Comparison of ENCODE assay signal across 24 cellular contexts in the genomic region with DNA sequence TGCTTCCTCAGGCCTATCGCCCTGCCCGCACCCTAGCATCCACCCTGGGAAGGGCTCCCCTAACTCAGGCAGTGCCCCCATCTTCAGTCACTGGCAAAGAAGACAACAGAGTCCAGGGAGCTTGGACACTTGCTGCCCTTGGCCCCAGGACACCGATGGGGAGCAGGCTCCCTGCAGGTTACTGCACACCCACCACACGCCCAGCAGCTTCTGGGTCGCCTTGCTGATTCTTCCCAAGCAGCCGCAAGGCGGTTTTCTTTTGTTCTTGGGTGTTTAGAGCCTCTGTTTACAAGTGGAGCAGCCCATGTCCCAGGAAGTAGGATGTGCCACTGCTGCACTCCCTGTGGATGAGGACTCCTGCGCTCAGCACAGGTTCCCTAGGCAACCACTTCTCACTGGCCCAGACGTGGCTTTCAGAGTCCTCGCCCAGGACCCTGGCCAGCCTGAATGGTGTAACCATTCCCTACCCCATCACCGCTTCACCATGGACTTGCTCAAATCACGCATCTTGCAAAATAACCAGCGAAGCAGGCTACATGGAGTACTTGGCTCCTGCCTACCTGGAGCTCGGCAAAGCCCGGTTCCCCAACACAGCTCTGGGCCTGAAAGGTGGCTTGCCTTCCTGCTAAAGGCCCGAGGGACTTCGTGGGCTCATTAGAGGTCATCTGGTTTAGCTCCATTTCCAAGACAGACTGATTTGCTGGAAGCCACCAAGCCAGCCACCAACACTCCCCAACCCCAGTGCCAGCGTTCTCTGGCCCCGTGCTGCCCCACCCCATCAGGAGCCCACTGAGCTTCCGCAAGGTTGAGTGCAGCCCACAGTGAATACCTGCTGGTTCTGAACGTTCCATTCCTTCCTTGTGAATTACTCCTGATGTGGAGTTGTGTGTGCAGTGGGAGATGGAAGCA. TPM values are rescaled to one million over a fixed set of nuclear protein-coding genes. Genes with fewer than 3 reads are reported as not detected.
A peak's percentile ranks its signal among the peaks of the same experiment; 100 is the strongest.
DNase-seq lines count a peak whose midpoint lies in the region; ATAC-seq, FAIRE-seq and TF ChIP-seq lines count a peak whose summit lies in the region.
"Had no signal": no experiment of that assay in that cellular context is flagged by ENCODE, and none has a peak within 500 bp of the region (broad histone marks: within the 10 kb centered on the region; RNA-seq: fewer than 3 reads in every experiment).

No MANE protein-coding gene starts in this region.

- H2AFZ ChIP-seq in GM12878 (ENCODE audit: control insufficient read depth, low read depth, low read length), result no peak overlapping the region
- no peak overlapping the region for H2AFZ ChIP-seq in neural progenitor cell (replicated peaks)

- WGBS in GM12878 (ENCODE audit: insufficient coverage, insufficient replicate concordance, low lambda C conversion rate, missing lambda C conversion rate), result 86% methylated on average over 21 of the region's 21 CpGs
- WGBS in adrenal gland, 4 donors, result 90 to 94% (median 93%) methylated on average over 14 to 21 of the region's 21 CpGs

- H3K27ac Mint-ChIP-seq in activated CD4-positive, alpha-beta memory T cell treated with anti-CD3 and anti-CD28 coated beads, Interleukin-2, amount 10 ng/mL, durations not matched to agents 7 days and 5 days, result no peak overlapping the region
- no peak overlapping the region for H3K27ac Mint-ChIP-seq in activated CD4-positive, alpha-beta memory T cell treated with anti-CD3 and anti-CD28 coated beads for 36 hours
- H3K27ac Mint-ChIP-seq in neural progenitor cell, result peak overlapping the region; percentile 63
- H3K27ac Mint-ChIP-seq: T-helper 1 cell treated with Interleukin-12 subunit alpha and Interleukin-12 subunit beta and Interleukin-4 antibody, amounts not matched to agents 30 μg/mL and 1 μg/mL, for 36 hours had no signal

- no TSS peak for BruUV-seq in GM12878 (replicated peaks; lab: Mats Ljungman, UMichigan)

- TF ChIP-seq CTCF in GM12878 (IDR thresholded peaks at IDR 0.05 in 2 of 3, conservative IDR thresholded peaks at IDR 0.05 in 1 of 3; ENCODE audit: control insufficient read depth in 2 of 3, extremely low read depth in 1 of 3, insufficient read depth in 1 of 3, low read depth in 3 of 3, low read length in 3 of 3) (no peak), neural progenitor cell (IDR thresholded peaks at IDR 0.05) (no peak), upper lobe of right lung (IDR thresholded peaks at IDR 0.05) (no peak), adrenal gland (IDR thresholded peaks at IDR 0.05) (no peak)

- TF ChIP-seq POLR2A in GM10847 (IDR thresholded peaks at IDR 0.05; ENCODE audit: extremely low read depth, insufficient read length) (peak; percentile 25), GM12878 (IDR thresholded peaks at IDR 0.05; ENCODE audit: low read depth, low read length) (peak; percentile 62), adrenal gland (IDR thresholded peaks at IDR 0.05) (no peak)

- H3K27ac ChIP-seq in GM12878 (ENCODE audit: control insufficient read depth, insufficient read depth), result no peak overlapping the region
- H3K27ac ChIP-seq in neural progenitor cell, result no peak overlapping the region
- no peak overlapping the region for H3K27ac ChIP-seq in upper lobe of right lung
- no peak overlapping the region for H3K27ac ChIP-seq in adrenal gland
- H3K27ac ChIP-seq: BLaER1 treated with 17β-estradiol and CSF1 and Interleukin-3, amounts not matched to agents 10 nM and 100 nM; SJSA1; uterus had no signal

- POLR2A ChIA-PET in activated CD4-positive, alpha-beta memory T cell treated with anti-CD3 and anti-CD28 coated beads, Interleukin-2, amount 10 ng/mL, durations not matched to agents 7 days and 5 days (lab: Charles Lee), result interaction anchor here (0.9 to 1.2 kb wide), 2 partner anchors 15 to 20 kb away, joined by 3 read pairs; no protein-coding TSS in a partner anchor
- POLR2A ChIA-PET in activated CD4-positive, alpha-beta memory T cell treated with anti-CD3 and anti-CD28 coated beads for 36 hours (lab: Charles Lee), result no interaction called here
- POLR2A ChIA-PET in GM12878 (lab: Charles Lee), result no interaction called here

- no peaks in the 10 kb centered on the region for H3K27me3 ChIP-seq in GM12878 (replicated peaks in 1 of 2; ENCODE audit: control insufficient read depth in 2 of 2, insufficient read depth in 2 of 2, low read length in 1 of 2)
- H3K27me3 ChIP-seq in neural progenitor cell, result no peaks in the 10 kb centered on the region
- no peaks in the 10 kb centered on the region for H3K27me3 ChIP-seq in upper lobe of right lung
- no peaks in the 10 kb centered on the region for H3K27me3 ChIP-seq in adrenal gland
- H3K27me3 ChIP-seq: BLaER1 treated with 17β-estradiol and CSF1 and Interleukin-3, amounts not matched to agents 10 nM and 100 nM; SJSA1; uterus had no signal

- peaks cover 33% of the 10 kb centered on the region for H3K36me3 Mint-ChIP-seq in activated CD4-positive, alpha-beta memory T cell treated with anti-CD3 and anti-CD28 coated beads, Interleukin-2, amount 10 ng/mL, durations not matched to agents 7 days and 5 days (ENCODE audit: low read depth)
- peaks cover 25% of the 10 kb centered on the region for H3K36me3 Mint-ChIP-seq in activated CD4-positive, alpha-beta memory T cell treated with anti-CD3 and anti-CD28 coated beads for 36 hours
- peaks cover 24% of the 10 kb centered on the region for H3K36me3 Mint-ChIP-seq in neural progenitor cell

- in situ Hi-C loops in GM12878 (cut with MboI), result no loop called here

- H3K4me3 ChIP-seq in GM12878, result no peak overlapping the region
- H3K4me3 ChIP-seq in neural progenitor cell, result no peak overlapping the region
- no peak overlapping the region for H3K4me3 ChIP-seq in upper lobe of right lung
- H3K4me3 ChIP-seq in adrenal gland, result no peak overlapping the region
- H3K4me3 ChIP-seq: BLaER1 treated with 17β-estradiol and CSF1 and Interleukin-3, amounts not matched to agents 10 nM and 100 nM; HAP-1; SJSA1; uterus had no signal

- TF ChIP-seq RAD21 in GM12878 (IDR thresholded peaks at IDR 0.05; ENCODE audit: insufficient read depth, low read depth, low read length), result no peak

- intact Hi-C loops in activated CD4-positive, alpha-beta memory T cell treated with anti-CD3 and anti-CD28 coated beads for 36 hours (cut with micrococcal nuclease), result no loop called here
- intact Hi-C loops in GM12878 (cut with micrococcal nuclease; ENCODE audit: unreplicated experiment), result loop anchor here (10.0 kb wide), 2 partner anchors 230 to 390 kb away; no protein-coding TSS in a partner anchor
- intact Hi-C loops in upper lobe of right lung (cut with DNase I), result no loop called here
- intact Hi-C loops in adrenal gland (cut with DNase I), result no loop called here

- H3K79me2 ChIP-seq in GM12878 (ENCODE audit: control insufficient read depth, insufficient read depth, low read length), result peaks cover 3% of the 10 kb centered on the region
- peaks cover 37% of the 10 kb centered on the region for H3K79me2 ChIP-seq in neural progenitor cell (ENCODE audit: low read depth)

- FAIRE-seq in GM12878 (lab: Jason Lieb, UNC), result no peak
- FAIRE-seq: A204.1, astrocyte, colon, keratinocyte, small intestine had no signal

- H3K9me3 ChIP-seq in GM12878 (replicated peaks; ENCODE audit: control insufficient read depth, insufficient read depth, low read length), result no peaks in the 10 kb centered on the region
- H3K9me3 ChIP-seq in neural progenitor cell (ENCODE audit: low read depth), result no peaks in the 10 kb centered on the region
- H3K9me3 ChIP-seq in upper lobe of right lung, result no peaks in the 10 kb centered on the region
- H3K9me3 ChIP-seq in adrenal gland (replicated peaks in 1 of 3), result no peaks in the 10 kb centered on the region
- H3K9me3 ChIP-seq: BLaER1 treated with 17β-estradiol and CSF1 and Interleukin-3, amounts not matched to agents 10 nM and 100 nM; HAP-1; SJSA1; uterus had no signal

- no peak for TF ChIP-seq EP300 in GM12878 (IDR thresholded peaks at IDR 0.05; ENCODE audit: borderline replicate concordance in 1 of 2, control insufficient read depth in 1 of 2, low read depth in 2 of 2, low read length in 2 of 2)

- H3K4me3 Mint-ChIP-seq in activated CD4-positive, alpha-beta memory T cell treated with anti-CD3 and anti-CD28 coated beads, Interleukin-2, amount 10 ng/mL, durations not matched to agents 7 days and 5 days, result peak overlapping the region; percentile 29
- no peak overlapping the region for H3K4me3 Mint-ChIP-seq in activated CD4-positive, alpha-beta memory T cell treated with anti-CD3 and anti-CD28 coated beads for 36 hours
- H3K4me3 Mint-ChIP-seq in neural progenitor cell, result no peak overlapping the region
- H3K4me3 Mint-ChIP-seq: T-helper 1 cell treated with Interleukin-12 subunit alpha and Interleukin-12 subunit beta and Interleukin-4 antibody, amounts not matched to agents 30 μg/mL and 1 μg/mL, for 36 hours had no signal

- H4K20me1 ChIP-seq in GM12878 (ENCODE audit: control insufficient read depth, insufficient read depth) (0 out of 2 replicates have a peak, but pooled peaks cover 22% of the 10 kb centered on the region), neural progenitor cell (ENCODE audit: low read depth) (peaks cover 61% of the 10 kb centered on the region)

- peaks cover 33 to 44% of the 10 kb centered on the region in 2 experiments for H3K36me3 ChIP-seq in GM12878 (ENCODE audit: control insufficient read depth in 2 of 2, insufficient read depth in 2 of 2, low read length in 1 of 2)
- no peaks in the 10 kb centered on the region for H3K36me3 ChIP-seq in neural progenitor cell
- peaks cover 75% of the 10 kb centered on the region for H3K36me3 ChIP-seq in upper lobe of right lung
- H3K36me3 ChIP-seq in adrenal gland (replicated peaks in 1 of 2), result peaks cover 0 to 43% of the 10 kb centered on the region in 2 donors
- H3K36me3 ChIP-seq: uterus had no signal

- H3K4me1 Mint-ChIP-seq in activated CD4-positive, alpha-beta memory T cell treated with anti-CD3 and anti-CD28 coated beads, Interleukin-2, amount 10 ng/mL, durations not matched to agents 7 days and 5 days, result peaks cover 32% of the 10 kb centered on the region
- H3K4me1 Mint-ChIP-seq in activated CD4-positive, alpha-beta memory T cell treated with anti-CD3 and anti-CD28 coated beads for 36 hours (ENCODE audit: low read depth), result peaks cover 35% of the 10 kb centered on the region
- H3K4me1 Mint-ChIP-seq in neural progenitor cell, result peaks cover 31% of the 10 kb centered on the region

- H3K27me3 Mint-ChIP-seq in activated CD4-positive, alpha-beta memory T cell treated with anti-CD3 and anti-CD28 coated beads, Interleukin-2, amount 10 ng/mL, durations not matched to agents 7 days and 5 days, result no peaks in the 10 kb centered on the region
- H3K27me3 Mint-ChIP-seq in activated CD4-positive, alpha-beta memory T cell treated with anti-CD3 and anti-CD28 coated beads for 36 hours, result no peaks in the 10 kb centered on the region
- peaks cover 2% of the 10 kb centered on the region for H3K27me3 Mint-ChIP-seq in neural progenitor cell (ENCODE audit: insufficient read depth, low read depth)

- no peak for DNase-seq in activated CD4-positive, alpha-beta memory T cell treated with anti-CD3 and anti-CD28 coated beads, Interleukin-2, amount 10 ng/mL, durations not matched to agents 7 days and 5 days
- DNase-seq in activated CD4-positive, alpha-beta memory T cell treated with anti-CD3 and anti-CD28 coated beads for 36 hours, result no peak
- DNase-seq in GM12878 (ENCODE audit: low read depth, low spot score), result no peak
- no peak for DNase-seq in neural progenitor cell (ENCODE audit: low spot score)
- no peak for DNase-seq in upper lobe of right lung
- no peak for DNase-seq in adrenal gland
- DNase-seq: activated gamma-delta T cell treated with Interleukin-2 at 50 U/mL for 16 hours; foreskin fibroblast; hippocampal formation; NCI-H1436 treated with DMSO at 0.1 percent for 48 hours; NCI-H82; small intestine; stimulated activated CD4-positive, alpha-beta T cell treated with anti-CD3 and anti-CD28 coated beads, Interleukin-4, amount 100 ng/mL, for 1 hour; uterus had no signal

- H3K4me2 ChIP-seq in GM12878 (ENCODE audit: control insufficient read depth, insufficient read depth), result no peak overlapping the region
- no peak overlapping the region for H3K4me2 ChIP-seq in neural progenitor cell
- H3K4me2 ChIP-seq: BLaER1 treated with 17β-estradiol and CSF1 and Interleukin-3, amounts not matched to agents 10 nM and 100 nM had no signal

- SMC1A ChIA-PET in GM12878 (lab: Charles Lee; ENCODE audit: uncharacterized antibody, unreplicated experiment), result no interaction called here

- H3K9me3 Mint-ChIP-seq in activated CD4-positive, alpha-beta memory T cell treated with anti-CD3 and anti-CD28 coated beads, Interleukin-2, amount 10 ng/mL, durations not matched to agents 7 days and 5 days, result no peaks in the 10 kb centered on the region
- no peaks in the 10 kb centered on the region for H3K9me3 Mint-ChIP-seq in activated CD4-positive, alpha-beta memory T cell treated with anti-CD3 and anti-CD28 coated beads for 36 hours
- no peaks in the 10 kb centered on the region for H3K9me3 Mint-ChIP-seq in neural progenitor cell
- H3K9me3 Mint-ChIP-seq: T-helper 1 cell treated with Interleukin-12 subunit alpha and Interleukin-12 subunit beta and Interleukin-4 antibody, amounts not matched to agents 30 μg/mL and 1 μg/mL, for 36 hours had no signal

- no peak; the same call in 2 of the 3 replicates for ATAC-seq in GM12878
- no peak for ATAC-seq in GM21390 (IDR thresholded peaks at IDR 0.05; ENCODE audit: unreplicated experiment)
- ATAC-seq in upper lobe of right lung, result no peak

- H3K9ac ChIP-seq in GM12878 (ENCODE audit: control insufficient read depth, insufficient read depth, low read length), result no peak overlapping the region
- no peak overlapping the region for H3K9ac ChIP-seq in neural progenitor cell
- H3K9ac ChIP-seq: BLaER1 treated with 17β-estradiol and CSF1 and Interleukin-3, amounts not matched to agents 10 nM and 100 nM had no signal

- H3K4me1 ChIP-seq in GM12878 (ENCODE audit: control insufficient read depth, insufficient read depth, low read length) (no peaks in the 10 kb centered on the region), neural progenitor cell (no peaks in the 10 kb centered on the region), upper lobe of right lung (no peaks in the 10 kb centered on the region), adrenal gland (replicated peaks in 1 of 2) (peaks cover 17 to 44% of the 10 kb centered on the region in 2 donors)
- H3K4me1 ChIP-seq: HAP-1, SJSA1, uterus had no signal

- RAD21 ChIA-PET in GM12878 (lab: Charles Lee; ENCODE audit: unreplicated experiment), result interaction anchor here (1.6 kb wide), 1 partner anchor 228 kb away, joined by 4 read pairs; no protein-coding TSS in a partner anchor

- CTCF ChIA-PET in activated CD4-positive, alpha-beta memory T cell treated with anti-CD3 and anti-CD28 coated beads, Interleukin-2, amount 10 ng/mL, durations not matched to agents 7 days and 5 days (lab: Charles Lee), result interaction anchor here (1.0 kb wide), 1 partner anchor 228 kb away, joined by 3 read pairs; no protein-coding TSS in a partner anchor
- CTCF ChIA-PET in activated CD4-positive, alpha-beta memory T cell treated with anti-CD3 and anti-CD28 coated beads for 36 hours (lab: Charles Lee), result no interaction called here
- CTCF ChIA-PET in GM12878 (lab: Yijun Ruan, JAX), result no interaction called here

- no peaks in the 10 kb centered on the region for H3F3A ChIP-seq in neural progenitor cell (ENCODE audit: low read depth)

RNA-seq across cellular contexts. Expression of gene PSMB7, which starts 60.0 kb away (rescaled TPM):
- total RNA-seq in activated CD4-positive, alpha-beta memory T cell treated with anti-CD3 and anti-CD28 coated beads, Interleukin-2, amount 10 ng/mL, durations not matched to agents 7 days and 5 days, result 100 to 1,000 TPM; 113 to 120 TPM
- 100 to 1,000 TPM; 156 TPM for total RNA-seq in activated CD4-positive, alpha-beta memory T cell treated with anti-CD3 and anti-CD28 coated beads for 36 hours
- 61.4 and 63.7 TPM in 2 replicates for total RNA-seq in GM12878 (2013; cell fraction: nucleolus; rRNA removed)
- 201 and 216 TPM in 2 replicates for total RNA-seq in GM12878 (2014; rRNA removed)
- 199 and 206 TPM in 2 replicates for total RNA-seq in GM12878 (2014; rRNA removed; fragmentation: Illumina TruSeq; extraction: Trizol)
- 172 and 174 TPM in 2 replicates for total RNA-seq in GM12878 (2021)
- polyA plus RNA-seq in GM12878 (2011; ENCODE audit: low read depth), result 150 TPM
- 305 and 346 TPM in 2 replicates for polyA plus RNA-seq in GM12878 (2011; rRNA removed)
- 311 and 333 TPM in 2 replicates for polyA plus RNA-seq in GM12878 (2011; cell fraction: cytosol; rRNA removed)
- polyA plus RNA-seq in GM12878 (2011; cell fraction: nucleus; rRNA removed), result 130 and 140 TPM in 2 replicates
- polyA plus RNA-seq in GM12878 (2012), result 152 and 158 TPM in 2 replicates
- 215 and 249 TPM in 2 replicates for polyA plus RNA-seq in GM12878 (2014; fragmentation: Illumina TruSeq; extraction: Trizol)
- polyA plus RNA-seq in GM12878 (2014; fragmentation: Nextera tagmentation; extraction: Ambion mirVana), result 100 to 1,000 TPM; 441 to 564 TPM
- 230 and 233 TPM in 2 replicates for polyA plus RNA-seq in GM12878 (2014; rRNA removed)
- polyA plus RNA-seq in GM12878 (2016; fragmentation: Nextera tagmentation; extraction: Ambion mirVana), result 100 to 1,000 TPM; 303 to 315 TPM
- 240 and 267 TPM in 2 replicates for polyA minus RNA-seq in GM12878 (2011; rRNA and poly(A)+ RNA removed)
- polyA minus RNA-seq in GM12878 (2011; cell fraction: cytosol; rRNA and poly(A)+ RNA removed), result 56.8 and 64.5 TPM in 2 replicates
- 47.9 and 67.7 TPM in 2 replicates for polyA minus RNA-seq in GM12878 (2011; cell fraction: nucleus; rRNA and poly(A)+ RNA removed)
- total RNA-seq in neural progenitor cell (ENCODE audit: low replicate concordance), result 249 and 270 TPM in 2 replicates
- 73.5 TPM for total RNA-seq in upper lobe of right lung
- total RNA-seq in adrenal gland, result 100 to 1,000 TPM; 107 to 258 (median 155) TPM
- 100 to 1,000 TPM; 132 to 376 (median 304) TPM for polyA plus RNA-seq in adrenal gland

Comparison
In these comparisons a context has a peak if more than half of its experiments do, and no peak if none do; other contexts are left out.
1. POLR2A ChIP-seq: peak in GM10847 (single experiment) and GM12878 (single experiment); none in adrenal gland (0 of 2).